8 cellular contexts compared by ENCODE assay signal in genomic region chr5:108148715-108149139, GRCh38.
DNase-seq lines count a peak whose midpoint lies in the region; ATAC-seq, FAIRE-seq and TF ChIP-seq lines count a peak whose summit lies in the region.

No MANE protein-coding gene starts in this region.

- DNase-seq in AG09309 (ENCODE audit: low read depth) (peak; percentile 25), kidney epithelial cell (ENCODE audit: low read depth) (no peak), T-cell (no peak)
- no peak for DNase-seq in stimulated activated CD4-positive, alpha-beta T cell treated with anti-CD3 and anti-CD28 coated beads, Interleukin-15, amount 100 ng/mL, for 24 hours
- DNase-seq in activated CD4-positive, alpha-beta T cell treated with anti-CD3 and anti-CD28 coated beads for 36 hours: no peak

- ATAC-seq in GM18517 (IDR thresholded peaks at IDR 0.05; ENCODE audit: unreplicated experiment) (peak; percentile 73), HG03159 (IDR thresholded peaks at IDR 0.05; ENCODE audit: unreplicated experiment) (peak; percentile 83), T-cell (replicated peaks in 1 of 4) (no peak)
- ATAC-seq in activated CD4-positive, alpha-beta T cell treated with anti-CD3 and anti-CD28 coated beads for 36 hours: no peak

- H3K4me1 Mint-ChIP-seq in activated CD4-positive, alpha-beta T cell treated with anti-CD3 and anti-CD28 coated beads for 36 hours: no peaks in the 10 kb centered on the region
- peaks cover 0 to 3% (median 0%) of the 10 kb centered on the region in 3 donors for H3K4me1 Mint-ChIP-seq in T-cell

- H3K27me3 ChIP-seq in kidney epithelial cell (ENCODE audit: control insufficient read depth, insufficient read depth, low read length): no peaks in the 10 kb centered on the region

- no peaks in the 10 kb centered on the region for H3K27me3 Mint-ChIP-seq in activated CD4-positive, alpha-beta T cell treated with anti-CD3 and anti-CD28 coated beads for 36 hours
- no peaks in the 10 kb centered on the region for H3K27me3 Mint-ChIP-seq in T-cell

- H3K4me3 Mint-ChIP-seq in activated CD4-positive, alpha-beta T cell treated with anti-CD3 and anti-CD28 coated beads for 36 hours: no peak overlapping the region
- no peak overlapping the region for H3K4me3 Mint-ChIP-seq in T-cell

- peak; percentile 63 for TF ChIP-seq CTCF in AG09309 (IDR thresholded peaks at IDR 0.05; ENCODE audit: control insufficient read depth, insufficient read depth, low read depth, low read length, missing control alignments)
- peak; percentile 63 for TF ChIP-seq CTCF in kidney epithelial cell (IDR thresholded peaks at IDR 0.05; ENCODE audit: insufficient read depth, low read length, poor library complexity, severe bottlenecking)

- FAIRE-seq in TTC549 (lab: Jason Lieb, UNC): peak; percentile 65

- H3K9me3 Mint-ChIP-seq in activated CD4-positive, alpha-beta T cell treated with anti-CD3 and anti-CD28 coated beads for 36 hours (ENCODE audit: low read depth): no peaks in the 10 kb centered on the region
- peaks cover 0 to 3% (median 0%) of the 10 kb centered on the region in 3 donors for H3K9me3 Mint-ChIP-seq in T-cell

- H3K4me3 ChIP-seq in AG09309 (ENCODE audit: control insufficient read depth, low read depth, low read length) (no peak overlapping the region), kidney epithelial cell (ENCODE audit: low read depth, low read length) (no peak overlapping the region)

- H3K36me3 Mint-ChIP-seq in activated CD4-positive, alpha-beta T cell treated with anti-CD3 and anti-CD28 coated beads for 36 hours (ENCODE audit: low read depth): peaks cover 10% of the 10 kb centered on the region
- peaks cover 37% of the 10 kb centered on the region for H3K36me3 Mint-ChIP-seq in T-cell

- CTCF ChIA-PET in activated CD4-positive, alpha-beta T cell treated with anti-CD3 and anti-CD28 coated beads for 36 hours (lab: Charles Lee): no interaction called here
- CTCF ChIA-PET in T-cell (lab: Charles Lee): interaction anchor here in 1 of 2 donors (1.3 kb wide), 1 partner anchor 196 kb away, joined by 3 read pairs; no protein-coding TSS in a partner anchor

- no peaks in the 10 kb centered on the region for H3K36me3 ChIP-seq in kidney epithelial cell (ENCODE audit: control insufficient read depth, insufficient read depth, low read length)

- POLR2A ChIA-PET in activated CD4-positive, alpha-beta T cell treated with anti-CD3 and anti-CD28 coated beads for 36 hours (lab: Charles Lee): no interaction called here
- POLR2A ChIA-PET in T-cell (lab: Charles Lee): no interaction called here

- no peak overlapping the region for H3K27ac Mint-ChIP-seq in activated CD4-positive, alpha-beta T cell treated with anti-CD3 and anti-CD28 coated beads for 36 hours
- no peak overlapping the region for H3K27ac Mint-ChIP-seq in T-cell

- intact Hi-C loops in activated CD4-positive, alpha-beta T cell treated with anti-CD3 and anti-CD28 coated beads for 36 hours (cut with DNase I, micrococcal nuclease): loop anchor here in 1 of 2 experiments (1.0 kb wide), 1 partner anchor 197 kb away; no protein-coding TSS in a partner anchor

Comparison
In these comparisons a context has a peak if more than half of its experiments do, and no peak if none do; other contexts are left out.
1. ATAC-seq: peak in GM18517 (single experiment) and HG03159 (single experiment); none in activated CD4-positive, alpha-beta T cell treated with anti-CD3 and anti-CD28 coated beads for 36 hours (single experiment) and T-cell (0 of 4).